1 cellular context compared by ENCODE assay signal in the genomic region with DNA sequence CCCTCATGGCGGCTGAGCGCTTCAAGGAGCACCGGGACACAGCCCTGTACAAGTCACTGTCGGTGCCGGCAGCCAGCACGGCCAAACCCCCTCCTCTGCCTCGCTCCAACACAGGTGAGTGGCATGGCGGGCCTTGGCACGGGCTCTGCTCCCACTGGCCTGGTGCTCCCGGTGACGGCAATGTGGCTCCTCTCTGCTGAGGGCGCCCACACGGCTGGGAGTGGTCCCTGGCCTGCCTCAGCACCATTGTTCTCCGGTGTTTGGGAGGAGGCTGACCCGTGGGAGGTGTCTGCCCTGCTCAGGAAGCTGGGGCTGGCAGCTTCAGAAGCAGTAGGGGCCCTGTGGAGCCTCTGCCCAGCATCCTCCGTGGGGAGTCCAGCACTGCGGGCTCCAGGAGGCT.
A peak's percentile ranks its signal among the peaks of the same experiment; 100 is the strongest.
TF ChIP-seq lines count a peak whose summit lies in the region.

No MANE protein-coding gene starts in this region.

TF ChIP-seq in K562, 482 proteins besides CTCF, POLR2A, EP300 and RAD21:
- no peak for TF ChIP-seq BRD9 (IDR thresholded peaks at IDR 0.05; ENCODE audit: low read depth, partially characterized antibody)
- TF ChIP-seq L3MBTL2 (IDR thresholded peaks at IDR 0.05): no peak
- peak; percentile 37; the same call in 1 of the 2 replicates for TF ChIP-seq POLR2G (IDR thresholded peaks at IDR 0.05; ENCODE audit: low read depth, low read length)
